Comparison of ENCODE assay signal across 18 cellular contexts in the genomic region with DNA sequence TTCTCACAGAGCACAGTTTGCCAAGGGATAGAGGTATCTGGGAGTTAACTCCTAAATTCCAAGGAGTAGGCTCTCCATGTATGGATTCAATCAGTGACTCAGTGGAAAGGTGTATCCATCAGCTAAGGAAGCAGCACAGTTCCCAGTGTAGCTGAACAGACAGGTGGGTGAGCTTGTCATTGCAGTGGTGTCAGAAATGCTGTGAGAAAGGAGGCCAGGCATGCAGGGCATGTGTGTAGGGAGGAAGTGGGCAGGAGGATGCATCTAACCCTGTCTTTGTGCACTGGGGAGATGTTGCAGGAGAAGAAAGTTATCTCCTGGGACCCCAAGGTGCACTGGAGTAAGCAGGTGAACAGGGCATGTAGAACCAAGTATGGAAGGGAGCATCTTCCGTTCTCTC.
"Had no signal": no experiment of that assay in that cellular context is flagged by ENCODE, and none has a peak within 500 bp of the region (broad histone marks: within the 10 kb centered on the region; RNA-seq: fewer than 3 reads in every experiment).

No MANE protein-coding gene starts in this region.

- H3K27ac ChIP-seq: cardiac muscle cell, right atrium auricular region, thoracic aorta, upper lobe of left lung had no signal

- H3K36me3 ChIP-seq: cardiac muscle cell, right atrium auricular region, thoracic aorta, upper lobe of left lung had no signal

- H3K27me3 ChIP-seq: cardiac muscle cell, right atrium auricular region, upper lobe of left lung had no signal

- H3K9me3 ChIP-seq: right atrium auricular region, SK-N-SH, thoracic aorta, upper lobe of left lung had no signal

- H3K27me3 Mint-ChIP-seq: activated CD4-positive, alpha-beta memory T cell treated with anti-CD3 and anti-CD28 coated beads, Interleukin-2, amount 10 ng/mL, durations not matched to agents 7 days and 5 days; activated CD4-positive, alpha-beta T cell treated with anti-CD3 and anti-CD28 coated beads for 36 hours; activated naive CD8-positive, alpha-beta T cell; activated T-cell treated with anti-CD3 and anti-CD28 coated beads, Interleukin-2, amount 50 U/mL, for 24 hours; progenitor cell of endocrine pancreas; stimulated activated naive CD8-positive, alpha-beta T cell treated with anti-CD3 and anti-CD28 coated beads, Interleukin-15, amount 100 ng/mL, for 72 hours had no signal

- H3K4me1 Mint-ChIP-seq: nephron progenitor cell had no signal

- H3K4me3 ChIP-seq: cardiac muscle cell, right atrium auricular region, thoracic aorta, upper lobe of left lung had no signal

- H3K4me1 ChIP-seq: right atrium auricular region, upper lobe of left lung had no signal

- ATAC-seq: activated CD4-positive, alpha-beta T cell treated with anti-CD3 and anti-CD28 coated beads for 36 hours; left lobe of liver; stimulated activated naive CD8-positive, alpha-beta T cell treated with anti-CD3 and anti-CD28 coated beads, Interleukin-15, amount 100 ng/mL, for 72 hours; WTC11 had no signal

- H3K27ac Mint-ChIP-seq: activated CD4-positive, alpha-beta memory T cell treated with anti-CD3 and anti-CD28 coated beads, Interleukin-2, amount 10 ng/mL, durations not matched to agents 7 days and 5 days; activated CD4-positive, alpha-beta T cell treated with anti-CD3 and anti-CD28 coated beads for 36 hours; activated naive CD8-positive, alpha-beta T cell; activated T-cell treated with anti-CD3 and anti-CD28 coated beads, Interleukin-2, amount 50 U/mL, for 24 hours; activated T-helper 2 cell treated with anti-CD3 and anti-CD28 coated beads, Interferon-gamma antibody, Interleukin-2, Interleukin-4, amounts not matched to agents 10 μg/mL and 5 μg/mL and 100 μg/mL, durations not matched to agents 14 hours and 24 hours and 36 hours; nephron progenitor cell; progenitor cell of endocrine pancreas; WTC11 had no signal

- H3K4me3 Mint-ChIP-seq: activated CD4-positive, alpha-beta memory T cell treated with anti-CD3 and anti-CD28 coated beads, Interleukin-2, amount 10 ng/mL, durations not matched to agents 7 days and 5 days; activated CD4-positive, alpha-beta T cell treated with anti-CD3 and anti-CD28 coated beads for 36 hours; activated naive CD8-positive, alpha-beta T cell; activated T-cell treated with anti-CD3 and anti-CD28 coated beads, Interleukin-2, amount 50 U/mL, for 24 hours; nephron progenitor cell; stimulated activated naive CD8-positive, alpha-beta T cell treated with anti-CD3 and anti-CD28 coated beads, Interleukin-15, amount 100 ng/mL, for 72 hours; WTC11 had no signal

- DNase-seq: activated CD4-positive, alpha-beta memory T cell treated with anti-CD3 and anti-CD28 coated beads, Interleukin-2, amount 10 ng/mL, durations not matched to agents 7 days and 5 days; activated CD4-positive, alpha-beta T cell treated with anti-CD3 and anti-CD28 coated beads for 36 hours; activated T-cell treated with anti-CD3 and anti-CD28 coated beads, Interleukin-2, amount 50 U/mL, for 24 hours; erythroblast; foreskin melanocyte; glutamatergic neuron; nephron progenitor cell; SK-N-SH; stimulated activated naive CD8-positive, alpha-beta T cell treated with anti-CD3 and anti-CD28 coated beads, Interleukin-15, amount 100 ng/mL, for 72 hours; upper lobe of left lung had no signal

- H3K36me3 Mint-ChIP-seq: activated naive CD8-positive, alpha-beta T cell had no signal
